1 cellular context compared by ENCODE assay signal in the genomic region with DNA sequence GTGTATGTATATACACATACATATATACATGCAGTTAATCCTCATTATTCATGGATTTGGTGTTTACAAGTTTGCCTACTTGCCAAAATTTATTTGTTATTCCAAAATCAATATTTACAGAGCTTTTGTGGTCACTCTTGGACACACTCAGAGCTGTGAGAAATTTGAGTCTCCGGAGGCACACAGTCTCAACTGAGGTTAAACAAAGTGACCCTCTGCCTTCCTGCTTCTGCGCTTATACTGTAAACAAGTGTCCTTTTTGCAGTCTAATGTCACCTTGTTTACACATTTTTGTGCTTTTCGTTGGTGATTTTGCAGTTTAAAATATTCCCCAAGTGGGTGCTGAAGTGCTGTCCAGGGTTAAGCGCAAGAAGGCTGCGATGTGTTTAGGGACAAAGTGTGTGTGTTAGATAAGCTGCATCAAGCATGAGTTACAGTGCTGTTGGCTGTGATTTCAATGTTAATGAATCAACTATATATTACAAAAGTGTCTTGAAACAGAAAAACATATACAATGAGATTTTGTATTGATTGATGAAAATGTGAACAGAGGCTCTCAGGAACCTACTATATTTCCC.
TF ChIP-seq lines count a peak whose summit lies in the region.

No MANE protein-coding gene starts in this region.

TF ChIP-seq in K562, 482 proteins besides CTCF, POLR2A, EP300 and RAD21 (continued from another document):
- TF ChIP-seq, protein P1, sequence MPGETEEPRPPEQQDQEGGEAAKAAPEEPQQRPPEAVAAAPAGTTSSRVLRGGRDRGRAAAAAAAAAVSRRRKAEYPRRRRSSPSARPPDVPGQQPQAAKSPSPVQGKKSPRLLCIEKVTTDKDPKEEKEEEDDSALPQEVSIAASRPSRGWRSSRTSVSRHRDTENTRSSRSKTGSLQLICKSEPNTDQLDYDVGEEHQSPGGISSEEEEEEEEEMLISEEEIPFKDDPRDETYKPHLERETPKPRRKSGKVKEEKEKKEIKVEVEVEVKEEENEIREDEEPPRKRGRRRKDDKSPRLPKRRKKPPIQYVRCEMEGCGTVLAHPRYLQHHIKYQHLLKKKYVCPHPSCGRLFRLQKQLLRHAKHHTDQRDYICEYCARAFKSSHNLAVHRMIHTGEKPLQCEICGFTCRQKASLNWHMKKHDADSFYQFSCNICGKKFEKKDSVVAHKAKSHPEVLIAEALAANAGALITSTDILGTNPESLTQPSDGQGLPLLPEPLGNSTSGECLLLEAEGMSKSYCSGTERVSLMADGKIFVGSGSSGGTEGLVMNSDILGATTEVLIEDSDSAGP (CRISPR knock-in tag; IDR thresholded peaks at IDR 0.05), result no peak
- TF ChIP-seq TCF3 (CRISPR knock-in tag; IDR thresholded peaks at IDR 0.05) (peak; percentile 56), ERF (CRISPR knock-in tag; IDR thresholded peaks at IDR 0.05) (no peak), RCOR1 (IDR thresholded peaks at IDR 0.05; ENCODE audit: borderline replicate concordance in 1 of 2, low read depth in 2 of 2, low read length in 2 of 2) (peak in 1 of 2 experiments; percentile 30; a peak in 1 of 4 replicates), LARP7 (IDR thresholded peaks at IDR 0.05) (no peak), ZNF561 (CRISPR knock-in tag; conservative IDR thresholded peaks at IDR 0.05) (no peak), TEAD4 (IDR thresholded peaks at IDR 0.05; ENCODE audit: low read length) (peak; percentile 41; the same call in 1 of the 2 replicates), TEAD4 (CRISPR knock-in tag; IDR thresholded peaks at IDR 0.05; ENCODE audit: borderline replicate concordance) (no peak), BMI1 (IDR thresholded peaks at IDR 0.05; ENCODE audit: low read length) (no peak), NCOR1 (IDR thresholded peaks at IDR 0.05) (peak; percentile 21; the same call in 1 of the 2 replicates), TAL1 (IDR thresholded peaks at IDR 0.05) (peak; percentile 49; the same call in 1 of the 2 replicates), ZBTB8A (IDR thresholded peaks at IDR 0.05; ENCODE audit: partially characterized antibody) (no peak), ADNP (tag; IDR thresholded peaks at IDR 0.05) (no peak), CBFA2T3 (IDR thresholded peaks at IDR 0.05) (peak; percentile 72), KDM4B (IDR thresholded peaks at IDR 0.05; ENCODE audit: borderline replicate concordance in 2 of 2, low read depth in 1 of 2) (no peak), SRSF3 (IDR thresholded peaks at IDR 0.05; ENCODE audit: insufficient read depth, low read length) (no peak), ZNF436 (CRISPR knock-in tag; IDR thresholded peaks at IDR 0.05) (no peak)
- TF ChIP-seq, protein P2, sequence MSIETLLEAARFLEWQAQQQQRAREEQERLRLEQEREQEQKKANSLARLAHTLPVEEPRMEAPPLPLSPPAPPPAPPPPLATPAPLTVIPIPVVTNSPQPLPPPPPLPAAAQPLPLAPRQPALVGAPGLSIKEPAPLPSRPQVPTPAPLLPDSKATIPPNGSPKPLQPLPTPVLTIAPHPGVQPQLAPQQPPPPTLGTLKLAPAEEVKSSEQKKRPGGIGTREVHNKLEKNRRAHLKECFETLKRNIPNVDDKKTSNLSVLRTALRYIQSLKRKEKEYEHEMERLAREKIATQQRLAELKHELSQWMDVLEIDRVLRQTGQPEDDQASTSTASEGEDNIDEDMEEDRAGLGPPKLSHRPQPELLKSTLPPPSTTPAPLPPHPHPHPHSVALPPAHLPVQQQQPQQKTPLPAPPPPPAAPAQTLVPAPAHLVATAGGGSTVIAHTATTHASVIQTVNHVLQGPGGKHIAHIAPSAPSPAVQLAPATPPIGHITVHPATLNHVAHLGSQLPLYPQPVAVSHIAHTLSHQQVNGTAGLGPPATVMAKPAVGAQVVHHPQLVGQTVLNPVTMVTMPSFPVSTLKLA (conservative IDR thresholded peaks at IDR 0.05), result 0 out of 4 replicates have a peak, but pooled peaks of 1 of the 2 experiments have one; percentile 7
- TF ChIP-seq, protein P3, sequence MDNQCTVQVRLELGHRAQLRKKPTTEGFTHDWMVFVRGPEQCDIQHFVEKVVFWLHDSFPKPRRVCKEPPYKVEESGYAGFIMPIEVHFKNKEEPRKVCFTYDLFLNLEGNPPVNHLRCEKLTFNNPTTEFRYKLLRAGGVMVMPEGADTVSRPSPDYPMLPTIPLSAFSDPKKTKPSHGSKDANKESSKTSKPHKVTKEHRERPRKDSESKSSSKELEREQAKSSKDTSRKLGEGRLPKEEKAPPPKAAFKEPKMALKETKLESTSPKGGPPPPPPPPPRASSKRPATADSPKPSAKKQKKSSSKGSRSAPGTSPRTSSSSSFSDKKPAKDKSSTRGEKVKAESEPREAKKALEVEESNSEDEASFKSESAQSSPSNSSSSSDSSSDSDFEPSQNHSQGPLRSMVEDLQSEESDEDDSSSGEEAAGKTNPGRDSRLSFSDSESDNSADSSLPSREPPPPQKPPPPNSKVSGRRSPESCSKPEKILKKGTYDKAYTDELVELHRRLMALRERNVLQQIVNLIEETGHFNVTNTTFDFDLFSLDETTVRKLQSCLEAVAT (IDR thresholded peaks at IDR 0.05), result no peak
- TF ChIP-seq, protein P4, sequence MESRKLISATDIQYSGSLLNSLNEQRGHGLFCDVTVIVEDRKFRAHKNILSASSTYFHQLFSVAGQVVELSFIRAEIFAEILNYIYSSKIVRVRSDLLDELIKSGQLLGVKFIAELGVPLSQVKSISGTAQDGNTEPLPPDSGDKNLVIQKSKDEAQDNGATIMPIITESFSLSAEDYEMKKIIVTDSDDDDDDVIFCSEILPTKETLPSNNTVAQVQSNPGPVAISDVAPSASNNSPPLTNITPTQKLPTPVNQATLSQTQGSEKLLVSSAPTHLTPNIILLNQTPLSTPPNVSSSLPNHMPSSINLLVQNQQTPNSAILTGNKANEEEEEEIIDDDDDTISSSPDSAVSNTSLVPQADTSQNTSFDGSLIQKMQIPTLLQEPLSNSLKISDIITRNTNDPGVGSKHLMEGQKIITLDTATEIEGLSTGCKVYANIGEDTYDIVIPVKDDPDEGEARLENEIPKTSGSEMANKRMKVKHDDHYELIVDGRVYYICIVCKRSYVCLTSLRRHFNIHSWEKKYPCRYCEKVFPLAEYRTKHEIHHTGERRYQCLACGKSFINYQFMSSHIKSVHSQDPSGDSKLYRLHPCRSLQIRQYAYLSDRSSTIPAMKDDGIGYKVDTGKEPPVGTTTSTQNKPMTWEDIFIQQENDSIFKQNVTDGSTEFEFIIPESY (CRISPR knock-in tag; IDR thresholded peaks at IDR 0.05), result no peak
- TF ChIP-seq, protein P5, sequence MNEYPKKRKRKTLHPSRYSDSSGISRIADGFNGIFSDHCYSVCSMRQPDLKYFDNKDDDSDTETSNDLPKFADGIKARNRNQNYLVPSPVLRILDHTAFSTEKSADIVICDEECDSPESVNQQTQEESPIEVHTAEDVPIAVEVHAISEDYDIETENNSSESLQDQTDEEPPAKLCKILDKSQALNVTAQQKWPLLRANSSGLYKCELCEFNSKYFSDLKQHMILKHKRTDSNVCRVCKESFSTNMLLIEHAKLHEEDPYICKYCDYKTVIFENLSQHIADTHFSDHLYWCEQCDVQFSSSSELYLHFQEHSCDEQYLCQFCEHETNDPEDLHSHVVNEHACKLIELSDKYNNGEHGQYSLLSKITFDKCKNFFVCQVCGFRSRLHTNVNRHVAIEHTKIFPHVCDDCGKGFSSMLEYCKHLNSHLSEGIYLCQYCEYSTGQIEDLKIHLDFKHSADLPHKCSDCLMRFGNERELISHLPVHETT (CRISPR knock-in tag; conservative IDR thresholded peaks at IDR 0.05 in 1 of 2, IDR thresholded peaks at IDR 0.05 in 1 of 2), result no peak
